ENCODE assay signal across 1 cellular context in the genomic region with DNA sequence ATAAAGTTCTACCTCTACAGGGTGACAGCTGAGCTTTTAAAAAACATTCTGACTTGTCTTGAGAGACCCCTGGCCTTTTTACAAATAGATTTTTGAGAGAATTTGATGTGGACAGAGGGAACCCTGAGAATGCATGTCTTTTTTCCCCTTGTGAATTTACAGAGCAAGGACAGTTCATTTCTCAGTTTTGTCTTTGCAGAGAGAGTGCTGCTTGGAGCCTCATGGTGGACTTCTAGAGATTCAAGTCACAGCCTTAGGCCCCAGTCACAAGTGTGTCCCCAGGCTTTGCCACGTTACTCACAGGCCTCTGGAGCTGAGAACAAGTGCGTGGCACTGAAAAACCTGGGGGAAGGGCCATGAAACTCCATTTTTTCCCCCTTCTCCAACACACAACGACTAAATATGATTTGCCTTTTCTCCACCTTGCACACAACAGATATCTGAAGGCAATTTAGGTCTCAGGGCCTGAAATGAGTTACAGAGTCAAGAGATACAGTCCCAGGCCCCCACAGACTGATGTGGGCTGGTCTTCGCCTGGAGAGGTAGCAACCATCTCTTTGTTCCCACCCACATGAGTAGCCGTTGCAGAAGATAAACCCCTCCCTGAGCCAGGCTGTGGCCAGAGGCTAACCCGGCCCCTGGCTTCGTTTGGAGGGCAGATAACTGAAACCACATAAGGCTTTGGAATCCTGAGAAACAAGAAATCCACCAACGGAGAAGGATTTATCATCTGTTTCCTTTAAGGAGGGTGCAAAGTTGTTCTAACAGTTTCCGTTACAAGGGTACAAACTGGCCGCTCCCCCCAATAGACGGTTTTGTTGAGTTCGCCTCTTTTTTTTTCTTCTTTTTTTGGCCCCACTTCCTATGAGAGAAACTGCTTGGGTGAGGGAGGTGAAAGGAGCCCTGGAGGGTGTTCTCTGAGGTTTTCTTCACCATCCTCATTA.
TF ChIP-seq lines count a peak whose summit lies in the region.

No MANE protein-coding gene starts in this region.

TF ChIP-seq in K562, 482 proteins besides CTCF, POLR2A, EP300 and RAD21 (continued from another document and continues in another):
- TF ChIP-seq, protein P1, sequence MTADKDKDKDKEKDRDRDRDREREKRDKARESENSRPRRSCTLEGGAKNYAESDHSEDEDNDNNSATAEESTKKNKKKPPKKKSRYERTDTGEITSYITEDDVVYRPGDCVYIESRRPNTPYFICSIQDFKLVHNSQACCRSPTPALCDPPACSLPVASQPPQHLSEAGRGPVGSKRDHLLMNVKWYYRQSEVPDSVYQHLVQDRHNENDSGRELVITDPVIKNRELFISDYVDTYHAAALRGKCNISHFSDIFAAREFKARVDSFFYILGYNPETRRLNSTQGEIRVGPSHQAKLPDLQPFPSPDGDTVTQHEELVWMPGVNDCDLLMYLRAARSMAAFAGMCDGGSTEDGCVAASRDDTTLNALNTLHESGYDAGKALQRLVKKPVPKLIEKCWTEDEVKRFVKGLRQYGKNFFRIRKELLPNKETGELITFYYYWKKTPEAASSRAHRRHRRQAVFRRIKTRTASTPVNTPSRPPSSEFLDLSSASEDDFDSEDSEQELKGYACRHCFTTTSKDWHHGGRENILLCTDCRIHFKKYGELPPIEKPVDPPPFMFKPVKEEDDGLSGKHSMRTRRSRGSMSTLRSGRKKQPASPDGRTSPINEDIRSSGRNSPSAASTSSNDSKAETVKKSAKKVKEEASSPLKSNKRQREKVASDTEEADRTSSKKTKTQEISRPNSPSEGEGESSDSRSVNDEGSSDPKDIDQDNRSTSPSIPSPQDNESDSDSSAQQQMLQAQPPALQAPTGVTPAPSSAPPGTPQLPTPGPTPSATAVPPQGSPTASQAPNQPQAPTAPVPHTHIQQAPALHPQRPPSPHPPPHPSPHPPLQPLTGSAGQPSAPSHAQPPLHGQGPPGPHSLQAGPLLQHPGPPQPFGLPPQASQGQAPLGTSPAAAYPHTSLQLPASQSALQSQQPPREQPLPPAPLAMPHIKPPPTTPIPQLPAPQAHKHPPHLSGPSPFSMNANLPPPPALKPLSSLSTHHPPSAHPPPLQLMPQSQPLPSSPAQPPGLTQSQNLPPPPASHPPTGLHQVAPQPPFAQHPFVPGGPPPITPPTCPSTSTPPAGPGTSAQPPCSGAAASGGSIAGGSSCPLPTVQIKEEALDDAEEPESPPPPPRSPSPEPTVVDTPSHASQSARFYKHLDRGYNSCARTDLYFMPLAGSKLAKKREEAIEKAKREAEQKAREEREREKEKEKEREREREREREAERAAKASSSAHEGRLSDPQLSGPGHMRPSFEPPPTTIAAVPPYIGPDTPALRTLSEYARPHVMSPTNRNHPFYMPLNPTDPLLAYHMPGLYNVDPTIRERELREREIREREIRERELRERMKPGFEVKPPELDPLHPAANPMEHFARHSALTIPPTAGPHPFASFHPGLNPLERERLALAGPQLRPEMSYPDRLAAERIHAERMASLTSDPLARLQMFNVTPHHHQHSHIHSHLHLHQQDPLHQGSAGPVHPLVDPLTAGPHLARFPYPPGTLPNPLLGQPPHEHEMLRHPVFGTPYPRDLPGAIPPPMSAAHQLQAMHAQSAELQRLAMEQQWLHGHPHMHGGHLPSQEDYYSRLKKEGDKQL (CRISPR knock-in tag; IDR thresholded peaks at IDR 0.05; ENCODE audit: borderline replicate concordance), result no peak
- TF ChIP-seq, protein P2, sequence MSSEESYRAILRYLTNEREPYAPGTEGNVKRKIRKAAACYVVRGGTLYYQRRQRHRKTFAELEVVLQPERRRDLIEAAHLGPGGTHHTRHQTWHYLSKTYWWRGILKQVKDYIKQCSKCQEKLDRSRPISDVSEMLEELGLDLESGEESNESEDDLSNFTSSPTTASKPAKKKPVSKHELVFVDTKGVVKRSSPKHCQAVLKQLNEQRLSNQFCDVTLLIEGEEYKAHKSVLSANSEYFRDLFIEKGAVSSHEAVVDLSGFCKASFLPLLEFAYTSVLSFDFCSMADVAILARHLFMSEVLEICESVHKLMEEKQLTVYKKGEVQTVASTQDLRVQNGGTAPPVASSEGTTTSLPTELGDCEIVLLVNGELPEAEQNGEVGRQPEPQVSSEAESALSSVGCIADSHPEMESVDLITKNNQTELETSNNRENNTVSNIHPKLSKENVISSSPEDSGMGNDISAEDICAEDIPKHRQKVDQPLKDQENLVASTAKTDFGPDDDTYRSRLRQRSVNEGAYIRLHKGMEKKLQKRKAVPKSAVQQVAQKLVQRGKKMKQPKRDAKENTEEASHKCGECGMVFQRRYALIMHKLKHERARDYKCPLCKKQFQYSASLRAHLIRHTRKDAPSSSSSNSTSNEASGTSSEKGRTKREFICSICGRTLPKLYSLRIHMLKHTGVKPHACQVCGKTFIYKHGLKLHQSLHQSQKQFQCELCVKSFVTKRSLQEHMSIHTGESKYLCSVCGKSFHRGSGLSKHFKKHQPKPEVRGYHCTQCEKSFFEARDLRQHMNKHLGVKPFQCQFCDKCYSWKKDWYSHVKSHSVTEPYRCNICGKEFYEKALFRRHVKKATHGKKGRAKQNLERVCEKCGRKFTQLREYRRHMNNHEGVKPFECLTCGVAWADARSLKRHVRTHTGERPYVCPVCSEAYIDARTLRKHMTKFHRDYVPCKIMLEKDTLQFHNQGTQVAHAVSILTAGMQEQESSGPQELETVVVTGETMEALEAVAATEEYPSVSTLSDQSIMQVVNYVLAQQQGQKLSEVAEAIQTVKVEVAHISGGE (CRISPR knock-in tag; IDR thresholded peaks at IDR 0.05), result peak in 1 of 3 experiments; percentile 44; a peak in 1 of 6 replicates
- TF ChIP-seq SMARCC2 (IDR thresholded peaks at IDR 0.05; ENCODE audit: low read depth) (peak; percentile 65; the same call in 1 of the 2 replicates), DIDO1 (tag; IDR thresholded peaks at IDR 0.05; ENCODE audit: low read depth) (0 out of 2 replicates have a peak, but pooled peaks have one; percentile 11), POLR2AphosphoS5 (IDR thresholded peaks at IDR 0.05; ENCODE audit: control insufficient read depth, insufficient read depth, low read depth, low read length) (peak; percentile 91), RFX7 (CRISPR knock-in tag; IDR thresholded peaks at IDR 0.05) (0 out of 2 replicates have a peak, but pooled peaks have one; percentile 54), CBFB (CRISPR knock-in tag; IDR thresholded peaks at IDR 0.05) (no peak), HIVEP1 (CRISPR knock-in tag; IDR thresholded peaks at IDR 0.05) (peak; percentile 76; the same call in 1 of the 2 replicates), PHF8 (IDR thresholded peaks at IDR 0.05; ENCODE audit: borderline replicate concordance, low read length) (peak; percentile 55; the same call in 1 of the 2 replicates), ARNT (IDR thresholded peaks at IDR 0.05) (peak; percentile 35 to 81; a peak in 2 of 4 replicates), TAL1 (IDR thresholded peaks at IDR 0.05) (peak; percentile 44; the same call in 1 of the 2 replicates), ZFX (CRISPR knock-in tag; IDR thresholded peaks at IDR 0.05) (peak; percentile 72), KAT7 (CRISPR knock-in tag; IDR thresholded peaks at IDR 0.05; ENCODE audit: borderline replicate concordance) (0 out of 2 replicates have a peak, but pooled peaks have one; percentile 24), E2F3 (CRISPR knock-in tag; IDR thresholded peaks at IDR 0.05) (no peak), THRAP3 (IDR thresholded peaks at IDR 0.05; ENCODE audit: borderline replicate concordance) (peak; percentile 59; the same call in 1 of the 2 replicates), NCOR1 (IDR thresholded peaks at IDR 0.05) (peak; percentile 67; the same call in 1 of the 2 replicates), JUN (IDR thresholded peaks at IDR 0.05; ENCODE audit: borderline replicate concordance, low read depth, low read length) (0 out of 2 replicates have a peak, but pooled peaks have one; percentile 7), JUN (CRISPR knock-in tag; IDR thresholded peaks at IDR 0.05; ENCODE audit: borderline replicate concordance) (no peak), NFIC (IDR thresholded peaks at IDR 0.05) (peak; percentile 48), NBN (IDR thresholded peaks at IDR 0.05; ENCODE audit: low read depth) (peak; percentile 80; the same call in 1 of the 2 replicates), MYC (IDR thresholded peaks at IDR 0.05; ENCODE audit: low read depth, low read length) (peak; percentile 69), MYC (CRISPR knock-in tag; IDR thresholded peaks at IDR 0.05; ENCODE audit: borderline replicate concordance, low read depth) (no peak), ZFPM2 (CRISPR knock-in tag; IDR thresholded peaks at IDR 0.05) (0 out of 2 replicates have a peak, but pooled peaks have one; percentile 28), HDAC8 (tag; IDR thresholded peaks at IDR 0.05) (no peak), SRF (CRISPR knock-in tag; IDR thresholded peaks at IDR 0.05) (peak in 1 of 2 experiments; percentile 84; a peak in 2 of 4 replicates), NFATC3 (IDR thresholded peaks at IDR 0.05) (no peak), ZKSCAN3 (CRISPR knock-in tag; IDR thresholded peaks at IDR 0.05) (no peak), EGR1 (conservative IDR thresholded peaks at IDR 0.05) (peak; percentile 57), TOE1 (IDR thresholded peaks at IDR 0.05; ENCODE audit: borderline replicate concordance) (peak; percentile 70; the same call in 1 of the 2 replicates), TOE1 (CRISPR knock-in tag; IDR thresholded peaks at IDR 0.05; ENCODE audit: borderline replicate concordance, low read depth) (no peak)
- TF ChIP-seq, protein P3, sequence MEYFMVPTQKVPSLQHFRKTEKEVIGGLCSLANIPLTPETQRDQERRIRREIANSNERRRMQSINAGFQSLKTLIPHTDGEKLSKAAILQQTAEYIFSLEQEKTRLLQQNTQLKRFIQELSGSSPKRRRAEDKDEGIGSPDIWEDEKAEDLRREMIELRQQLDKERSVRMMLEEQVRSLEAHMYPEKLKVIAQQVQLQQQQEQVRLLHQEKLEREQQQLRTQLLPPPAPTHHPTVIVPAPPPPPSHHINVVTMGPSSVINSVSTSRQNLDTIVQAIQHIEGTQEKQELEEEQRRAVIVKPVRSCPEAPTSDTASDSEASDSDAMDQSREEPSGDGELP (CRISPR knock-in tag; IDR thresholded peaks at IDR 0.05; ENCODE audit: borderline replicate concordance), result peak; percentile 67; the same call in 1 of the 2 replicates
- TF ChIP-seq, protein P4, sequence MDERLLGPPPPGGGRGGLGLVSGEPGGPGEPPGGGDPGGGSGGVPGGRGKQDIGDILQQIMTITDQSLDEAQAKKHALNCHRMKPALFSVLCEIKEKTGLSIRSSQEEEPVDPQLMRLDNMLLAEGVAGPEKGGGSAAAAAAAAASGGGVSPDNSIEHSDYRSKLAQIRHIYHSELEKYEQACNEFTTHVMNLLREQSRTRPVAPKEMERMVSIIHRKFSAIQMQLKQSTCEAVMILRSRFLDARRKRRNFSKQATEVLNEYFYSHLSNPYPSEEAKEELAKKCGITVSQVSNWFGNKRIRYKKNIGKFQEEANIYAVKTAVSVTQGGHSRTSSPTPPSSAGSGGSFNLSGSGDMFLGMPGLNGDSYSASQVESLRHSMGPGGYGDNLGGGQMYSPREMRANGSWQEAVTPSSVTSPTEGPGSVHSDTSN (CRISPR knock-in tag; IDR thresholded peaks at IDR 0.05; ENCODE audit: low read depth), result no peak
- TF ChIP-seq, protein P4 (tag; conservative IDR thresholded peaks at IDR 0.05; ENCODE audit: low read depth), result peak; percentile 6; the same call in 1 of the 2 replicates
- TF ChIP-seq, protein P5, sequence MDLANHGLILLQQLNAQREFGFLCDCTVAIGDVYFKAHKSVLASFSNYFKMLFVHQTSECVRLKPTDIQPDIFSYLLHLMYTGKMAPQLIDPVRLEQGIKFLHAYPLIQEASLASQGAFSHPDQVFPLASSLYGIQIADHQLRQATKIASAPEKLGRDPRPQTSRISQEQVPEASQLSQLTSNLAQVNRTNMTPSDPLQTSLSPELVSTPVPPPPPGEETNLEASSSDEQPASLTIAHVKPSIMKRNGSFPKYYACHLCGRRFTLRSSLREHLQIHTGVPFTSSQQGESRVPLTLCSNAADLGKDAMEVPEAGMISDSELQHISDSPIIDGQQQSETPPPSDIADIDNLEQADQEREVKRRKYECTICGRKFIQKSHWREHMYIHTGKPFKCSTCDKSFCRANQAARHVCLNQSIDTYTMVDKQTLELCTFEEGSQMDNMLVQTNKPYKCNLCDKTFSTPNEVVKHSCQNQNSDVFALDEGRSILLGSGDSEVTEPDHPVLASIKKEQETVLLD (IDR thresholded peaks at IDR 0.05), result peak; percentile 59; the same call in 1 of the 2 replicates
- TF ChIP-seq, protein P6, sequence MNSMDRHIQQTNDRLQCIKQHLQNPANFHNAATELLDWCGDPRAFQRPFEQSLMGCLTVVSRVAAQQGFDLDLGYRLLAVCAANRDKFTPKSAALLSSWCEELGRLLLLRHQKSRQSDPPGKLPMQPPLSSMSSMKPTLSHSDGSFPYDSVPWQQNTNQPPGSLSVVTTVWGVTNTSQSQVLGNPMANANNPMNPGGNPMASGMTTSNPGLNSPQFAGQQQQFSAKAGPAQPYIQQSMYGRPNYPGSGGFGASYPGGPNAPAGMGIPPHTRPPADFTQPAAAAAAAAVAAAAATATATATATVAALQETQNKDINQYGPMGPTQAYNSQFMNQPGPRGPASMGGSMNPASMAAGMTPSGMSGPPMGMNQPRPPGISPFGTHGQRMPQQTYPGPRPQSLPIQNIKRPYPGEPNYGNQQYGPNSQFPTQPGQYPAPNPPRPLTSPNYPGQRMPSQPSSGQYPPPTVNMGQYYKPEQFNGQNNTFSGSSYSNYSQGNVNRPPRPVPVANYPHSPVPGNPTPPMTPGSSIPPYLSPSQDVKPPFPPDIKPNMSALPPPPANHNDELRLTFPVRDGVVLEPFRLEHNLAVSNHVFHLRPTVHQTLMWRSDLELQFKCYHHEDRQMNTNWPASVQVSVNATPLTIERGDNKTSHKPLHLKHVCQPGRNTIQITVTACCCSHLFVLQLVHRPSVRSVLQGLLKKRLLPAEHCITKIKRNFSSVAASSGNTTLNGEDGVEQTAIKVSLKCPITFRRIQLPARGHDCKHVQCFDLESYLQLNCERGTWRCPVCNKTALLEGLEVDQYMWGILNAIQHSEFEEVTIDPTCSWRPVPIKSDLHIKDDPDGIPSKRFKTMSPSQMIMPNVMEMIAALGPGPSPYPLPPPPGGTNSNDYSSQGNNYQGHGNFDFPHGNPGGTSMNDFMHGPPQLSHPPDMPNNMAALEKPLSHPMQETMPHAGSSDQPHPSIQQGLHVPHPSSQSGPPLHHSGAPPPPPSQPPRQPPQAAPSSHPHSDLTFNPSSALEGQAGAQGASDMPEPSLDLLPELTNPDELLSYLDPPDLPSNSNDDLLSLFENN (IDR thresholded peaks at IDR 0.05; ENCODE audit: low read depth in 2 of 2, low read length in 2 of 2), result no peak
- TF ChIP-seq, protein P7, sequence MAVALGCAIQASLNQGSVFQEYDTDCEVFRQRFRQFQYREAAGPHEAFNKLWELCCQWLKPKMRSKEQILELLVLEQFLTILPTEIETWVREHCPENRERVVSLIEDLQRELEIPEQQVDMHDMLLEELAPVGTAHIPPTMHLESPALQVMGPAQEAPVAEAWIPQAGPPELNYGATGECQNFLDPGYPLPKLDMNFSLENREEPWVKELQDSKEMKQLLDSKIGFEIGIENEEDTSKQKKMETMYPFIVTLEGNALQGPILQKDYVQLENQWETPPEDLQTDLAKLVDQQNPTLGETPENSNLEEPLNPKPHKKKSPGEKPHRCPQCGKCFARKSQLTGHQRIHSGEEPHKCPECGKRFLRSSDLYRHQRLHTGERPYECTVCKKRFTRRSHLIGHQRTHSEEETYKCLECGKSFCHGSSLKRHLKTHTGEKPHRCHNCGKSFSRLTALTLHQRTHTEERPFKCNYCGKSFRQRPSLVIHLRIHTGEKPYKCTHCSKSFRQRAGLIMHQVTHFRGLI (CRISPR knock-in tag; IDR thresholded peaks at IDR 0.05), result peak; percentile 5; the same call in 1 of the 2 replicates
